In genomic region chr17:61849674-61850073, GRCh38 we compare ENCODE assay signal across 17 cellular contexts.
"Had no signal": no experiment of that assay in that cellular context is flagged by ENCODE, and none has a peak within 500 bp of the region (broad histone marks: within the 10 kb centered on the region; RNA-seq: fewer than 3 reads in every experiment).

No MANE protein-coding gene starts in this region.

- DNase-seq: activated CD4-positive, alpha-beta T cell treated with anti-CD3 and anti-CD28 coated beads for 1 hour; activated CD4-positive, alpha-beta T cell treated with anti-CD3 and anti-CD28 coated beads, Interleukin-2, amount 50 U/mL, for 4 hours; activated naive CD4-positive, alpha-beta T cell treated with anti-CD3 and anti-CD28 coated beads, Interleukin-2, amount 10 ng/mL, durations not matched to agents 7 days and 5 days; adrenal gland; central memory CD4-positive, alpha-beta T cell; effector CD4-positive, alpha-beta T cell; islet precursor cell; naive B cell; stimulated activated CD4-positive, alpha-beta T cell treated with anti-CD3 and anti-CD28 coated beads, Interleukin-15, amount 100 ng/mL, for 24 hours; stimulated activated CD4-positive, alpha-beta T cell treated with anti-CD3 and anti-CD28 coated beads, Interleukin-4, amount 100 ng/mL, for 24 hours; stimulated activated naive CD4-positive, alpha-beta T cell treated with Interleukin-2 at 50 U/mL for 16 hours; T-helper 1 cell; T1000 had no signal

- H3K27me3 ChIP-seq: adrenal gland, neutrophil had no signal

- H3K9me3 ChIP-seq: adrenal gland, neutrophil had no signal

- H3K27ac ChIP-seq: adrenal gland, coronary artery, neutrophil, parathyroid adenoma, skin epidermis had no signal

- H2AFZ ChIP-seq: parathyroid adenoma had no signal

- H3K4me1 ChIP-seq: adrenal gland, parathyroid adenoma had no signal

- H3K79me2 ChIP-seq: parathyroid adenoma had no signal

- H3K9ac ChIP-seq: parathyroid adenoma had no signal

- H3K4me3 ChIP-seq: adrenal gland, coronary artery, skin epidermis had no signal

- H3K36me3 ChIP-seq: adrenal gland had no signal
